ENCODE assay signal across 7 cellular contexts in genomic region chr17:81675515-81676221, GRCh38. TPM values are rescaled to one million over a fixed set of nuclear protein-coding genes. Genes with fewer than 3 reads are reported as not detected.
DNase-seq lines count a peak whose midpoint lies in the region; ATAC-seq, FAIRE-seq and TF ChIP-seq lines count a peak whose summit lies in the region.
"Not testable (repeated sequence)": the region's sequence is repeated elsewhere in the genome, so short reads cannot be mapped to it uniquely, and the experiment has no call there.

No MANE protein-coding gene starts in this region.

- DNase-seq in EL, result peak; percentile 24
- peak in 1 of 2 experiments; percentile 56 for DNase-seq in PC-9
- peak; percentile 28 for DNase-seq in activated CD4-positive, alpha-beta T cell treated with anti-CD3 and anti-CD28 coated beads, Interleukin-2, amount 50 U/mL, for 1 hour
- DNase-seq in bronchial epithelial cell (ENCODE audit: low read depth), result peak; percentile 26
- not testable (repeated sequence) for DNase-seq in heart right ventricle
- peak; percentile 21 for DNase-seq in osteoblast (ENCODE audit: insufficient read length, low spot score, missing footprints)

- FAIRE-seq in bronchial epithelial cell (lab: Jason Lieb, UNC), result not testable (repeated sequence)

- not testable (repeated sequence) for H3K4me1 ChIP-seq in KMS-11 (ENCODE audit: low read depth, poor library complexity, severe bottlenecking); PC-9 (replicated peaks; ENCODE audit: insufficient read depth); osteoblast (ENCODE audit: insufficient read depth, low read length)
- peaks cover 0 to 14% (median 5%) of the 10 kb centered on the region in 9 donors for H3K4me1 ChIP-seq in heart right ventricle

- CTCF ChIA-PET in PC-9 (lab: Charles Lee), result interaction anchor here (0.6 kb wide), 2 partner anchors 36 to 337 kb away, joined by 3 to 4 read pairs; no protein-coding TSS in a partner anchor

- 39 to 42% methylated on average over 18 of the region's 18 CpGs for WGBS in heart right ventricle, 2 donors

- not testable (repeated sequence) for H4K20me1 ChIP-seq in KMS-11 (ENCODE audit: insufficient read depth); PC-9 (ENCODE audit: insufficient read depth); osteoblast (ENCODE audit: insufficient read depth, low read length)

- H3K4me2 ChIP-seq in KMS-11; PC-9; osteoblast (ENCODE audit: insufficient read depth, low read length): not testable (repeated sequence)

- peak; percentile 52 for TF ChIP-seq CTCF in KMS-11 (conservative IDR thresholded peaks at IDR 0.05; ENCODE audit: low read depth, low read length)
- TF ChIP-seq CTCF in PC-9 (conservative IDR thresholded peaks at IDR 0.05), result peak; percentile 69
- TF ChIP-seq CTCF in bronchial epithelial cell (IDR thresholded peaks at IDR 0.05; ENCODE audit: insufficient read depth, low read length, severe bottlenecking), result peak; percentile 57
- TF ChIP-seq CTCF in heart right ventricle (IDR thresholded peaks at IDR 0.05), result peak; percentile 42 to 71 (median 63)
- TF ChIP-seq CTCF in osteoblast (IDR thresholded peaks at IDR 0.05; ENCODE audit: extremely low read depth, low read depth, low read length), result peak; percentile 45

- H3K79me2 ChIP-seq in KMS-11 (ENCODE audit: insufficient read depth, low read depth); PC-9 (ENCODE audit: low read depth): not testable (repeated sequence)
- H3K79me2 ChIP-seq in osteoblast (ENCODE audit: insufficient read depth, low read length), result peaks cover 14% of the 10 kb centered on the region

- not testable (repeated sequence) for H3K4me3 ChIP-seq in KMS-11 (IDR thresholded peaks at IDR 0.05; ENCODE audit: insufficient read depth, low read depth, low read length); PC-9; bronchial epithelial cell (ENCODE audit: low read depth, low read length); heart right ventricle; osteoblast (ENCODE audit: insufficient read depth, low read length)

- not testable (repeated sequence) for H3K9me3 ChIP-seq in PC-9 (ENCODE audit: insufficient read depth, low read depth); heart right ventricle; osteoblast (ENCODE audit: low read depth, low read length)

- not testable (repeated sequence) for ATAC-seq in heart right ventricle

- not testable (repeated sequence) for H3K36me3 ChIP-seq in KMS-11 (ENCODE audit: insufficient read depth); PC-9 (ENCODE audit: low read depth)
- H3K36me3 ChIP-seq in bronchial epithelial cell (ENCODE audit: control insufficient read depth, insufficient read depth, low read length) (peaks cover 23% of the 10 kb centered on the region), heart right ventricle (peaks cover 0 to 53% (median 6%) of the 10 kb centered on the region in 9 donors), osteoblast (ENCODE audit: insufficient read depth, low read length) (peaks cover 29% of the 10 kb centered on the region)

- intact Hi-C loops in PC-9 (cut with micrococcal nuclease; ENCODE audit: unreplicated experiment); heart right ventricle (cut with DNase I): not testable (repeated sequence)

- not testable (repeated sequence) for H3K27ac ChIP-seq in KMS-11; PC-9; heart right ventricle; osteoblast (ENCODE audit: low read depth, low read length)

- not testable (repeated sequence) for H2AFZ ChIP-seq in KMS-11 (ENCODE audit: low read depth); PC-9; osteoblast (ENCODE audit: low read length)

- H3K27me3 ChIP-seq in KMS-11 (ENCODE audit: insufficient read depth, low read depth); PC-9 (ENCODE audit: insufficient read depth, low read depth); bronchial epithelial cell (ENCODE audit: control insufficient read depth, insufficient read depth, low read length); heart right ventricle; osteoblast (ENCODE audit: insufficient read depth, low read length): not testable (repeated sequence)

- H3K9ac ChIP-seq in KMS-11, result not testable (repeated sequence)

- H3F3A ChIP-seq in PC-9 (ENCODE audit: insufficient read depth, low read depth), result peaks cover 12% of the 10 kb centered on the region; the same call in 1 of the 2 replicates

- not testable (repeated sequence) for BruUV-seq in PC-9 (replicated peaks; lab: Mats Ljungman, UMichigan)

- POLR2A ChIA-PET in PC-9 (lab: Charles Lee; ENCODE audit: unreplicated experiment), result interaction anchor here (0.6 kb wide), 1 partner anchor 184 kb away, joined by 4 read pairs; no protein-coding TSS in a partner anchor

- H3K9me2 ChIP-seq in PC-9 (ENCODE audit: insufficient read depth), result not testable (repeated sequence)

RNA-seq across cellular contexts. Expression of gene ARL16, which starts 7.9 kb away (rescaled TPM):
- total RNA-seq in PC-9 (2021), result 41.7 and 48.3 TPM in 2 replicates
- 23.0 and 25.8 TPM in 2 replicates for total RNA-seq in bronchial epithelial cell
- 10 to 100 TPM; 11.1 to 19.1 (median 15.7) TPM for total RNA-seq in heart right ventricle
- 10 to 100 TPM; 29.1 to 41.2 TPM for polyA plus RNA-seq in heart right ventricle
- total RNA-seq in osteoblast, result 24.5 and 26.1 TPM in 2 replicates

RNA-seq across cellular contexts. Expression of gene HGS, which starts 8.1 kb away (rescaled TPM):
- total RNA-seq in PC-9 (2021) (149 and 166 TPM in 2 replicates), bronchial epithelial cell (77.7 and 84.4 TPM in 2 replicates), heart right ventricle (10 to 100 TPM; 33.1 to 53.7 (median 37.8) TPM), osteoblast (100 and 110 TPM in 2 replicates)
- 100 to 1,000 TPM in 1 of 2 donors, 10 to 100 TPM in 1; 83.0 to 102 TPM for polyA plus RNA-seq in heart right ventricle

RNA-seq across cellular contexts. Expression of gene CCDC137, which starts 9.1 kb away (rescaled TPM):
- 29.3 and 30.0 TPM in 2 replicates for total RNA-seq in PC-9 (2021)
- 6.8 and 10.2 TPM in 2 replicates for total RNA-seq in bronchial epithelial cell
- 1 to 10 TPM; 3.4 to 9.7 (median 5.4) TPM for total RNA-seq in heart right ventricle
- polyA plus RNA-seq in heart right ventricle, result 10 to 100 TPM; 11.3 to 14.4 TPM
- 4.7 and 5.6 TPM in 2 replicates for total RNA-seq in osteoblast

RNA-seq across cellular contexts. Expression of gene OXLD1, which starts 9.3 kb away (rescaled TPM):
- total RNA-seq in PC-9 (2021) (40.2 and 66.0 TPM in 2 replicates), bronchial epithelial cell (47.7 and 73.7 TPM in 2 replicates), heart right ventricle (10 to 100 TPM; 12.6 to 21.6 (median 17.9) TPM), osteoblast (21.0 and 21.5 TPM in 2 replicates)
- 10 to 100 TPM; 36.0 to 51.8 TPM for polyA plus RNA-seq in heart right ventricle

RNA-seq across cellular contexts. Expression of gene PDE6G, which starts 19.3 kb away (rescaled TPM):
- total RNA-seq in PC-9 (2021), result 0.68 and 1.3 TPM in 2 replicates
- total RNA-seq in bronchial epithelial cell, result not detected in 2 replicates
- total RNA-seq in heart right ventricle, result 1 to 10 TPM in 1 of 10 donors, under 1 TPM in 1, not detected in 8; 0.38 to 1.3 TPM
- polyA plus RNA-seq in heart right ventricle, result 1 to 10 TPM in 1 of 2 donors, not detected in 1; 1.3 TPM
- not detected in 2 replicates for total RNA-seq in osteoblast
